In the genomic region with DNA sequence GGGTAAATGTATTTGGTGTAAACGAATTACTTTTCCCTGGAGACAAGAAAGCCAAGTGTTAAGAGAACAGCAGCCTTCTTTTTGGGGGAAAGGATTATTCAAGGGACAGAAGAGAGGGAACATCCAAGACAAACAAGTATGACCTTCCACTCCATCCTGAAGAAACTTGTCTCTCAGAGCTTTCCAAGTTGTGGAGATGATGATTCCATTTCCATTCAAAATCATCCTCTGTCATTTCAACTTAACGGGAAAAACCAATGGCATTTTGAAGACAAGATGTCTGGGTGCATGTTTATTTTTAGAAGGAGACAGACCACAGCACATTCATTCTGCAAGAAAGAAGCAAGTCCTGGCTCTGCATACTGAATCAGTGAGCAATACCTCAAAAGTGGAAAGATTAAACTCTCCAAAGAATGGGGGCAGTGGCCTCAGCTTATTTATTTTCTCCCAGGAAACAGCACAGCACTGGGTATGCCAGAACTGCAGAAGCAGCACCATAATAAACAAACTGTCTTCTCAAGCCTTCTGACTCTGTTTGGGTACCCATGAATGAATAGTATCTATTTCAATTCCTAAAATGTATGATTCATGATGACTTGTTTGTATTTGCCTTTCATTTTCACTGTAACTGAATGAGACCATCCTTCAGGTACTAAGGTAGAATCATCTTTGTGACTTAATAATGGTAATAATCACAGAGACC, we compare ENCODE assay signal across 14 cellular contexts.
DNase-seq lines count a peak whose midpoint lies in the region; ATAC-seq and TF ChIP-seq lines count a peak whose summit lies in the region.
"Had no signal": no experiment of that assay in that cellular context is flagged by ENCODE, and none has a peak within 500 bp of the region (broad histone marks: within the 10 kb centered on the region; RNA-seq: fewer than 3 reads in every experiment).

No MANE protein-coding gene starts in this region.

- H3K4me1 ChIP-seq in RWPE2 (ENCODE audit: insufficient read depth, poor library complexity, severe bottlenecking), result peaks cover 27% of the 10 kb centered on the region
- H3K4me1 ChIP-seq: right atrium auricular region had no signal

- H3K27ac ChIP-seq in RWPE2 (ENCODE audit: poor library complexity, severe bottlenecking), result peak overlapping the region; percentile 79
- H3K27ac ChIP-seq: right atrium auricular region had no signal

- H3K27ac Mint-ChIP-seq in activated naive CD4-positive, alpha-beta T cell treated with anti-CD3 and anti-CD28 coated beads, Interleukin-2, amount 10 ng/mL, durations not matched to agents 7 days and 5 days, result no peak overlapping the region
- H3K27ac Mint-ChIP-seq: activated naive CD8-positive, alpha-beta T cell had no signal

- H3K36me3 ChIP-seq in RWPE2 (ENCODE audit: low read depth), result no peaks in the 10 kb centered on the region
- H3K36me3 ChIP-seq: right atrium auricular region had no signal

- peak; percentile 28; the same call in 2 of the 3 replicates for ATAC-seq in RWPE2 (ENCODE audit: low read depth)

- H3K4me3 Mint-ChIP-seq in activated naive CD4-positive, alpha-beta T cell treated with anti-CD3 and anti-CD28 coated beads, Interleukin-2, amount 10 ng/mL, durations not matched to agents 7 days and 5 days, result no peak overlapping the region
- H3K4me3 Mint-ChIP-seq: activated naive CD8-positive, alpha-beta T cell had no signal

- no peaks in the 10 kb centered on the region for H3K4me1 Mint-ChIP-seq in activated naive CD4-positive, alpha-beta T cell treated with anti-CD3 and anti-CD28 coated beads, Interleukin-2, amount 10 ng/mL, durations not matched to agents 7 days and 5 days

- no peaks in the 10 kb centered on the region for H3K9me3 Mint-ChIP-seq in activated naive CD4-positive, alpha-beta T cell treated with anti-CD3 and anti-CD28 coated beads, Interleukin-2, amount 10 ng/mL, durations not matched to agents 7 days and 5 days

- no peak for TF ChIP-seq CTCF in RWPE2 (IDR thresholded peaks at IDR 0.05; ENCODE audit: poor library complexity, severe bottlenecking)
- no peak for TF ChIP-seq CTCF in fibroblast of mammary gland (conservative IDR thresholded peaks at IDR 0.05; ENCODE audit: control insufficient read depth, insufficient read depth, low read depth, low read length)
- no peak for TF ChIP-seq CTCF in retinal pigment epithelial cell (conservative IDR thresholded peaks at IDR 0.05; ENCODE audit: low read depth, low read length)

- no peaks in the 10 kb centered on the region for H3K27me3 Mint-ChIP-seq in activated naive CD4-positive, alpha-beta T cell treated with anti-CD3 and anti-CD28 coated beads, Interleukin-2, amount 10 ng/mL, durations not matched to agents 7 days and 5 days

- DNase-seq in Daoy (ENCODE audit: low read depth) (peak; percentile 4), RWPE2 (ENCODE audit: low spot score) (no peak), fibroblast of mammary gland (ENCODE audit: low read depth) (peak; percentile 63), retinal pigment epithelial cell (ENCODE audit: low read depth) (peak; percentile 68), 8988T (no peak), NCI-H1436 treated with DMSO at 0.1 percent for 48 hours (lab: John Stamatoyannopoulos, UW) (no peak), MV-4-11 (lab: John Stamatoyannopoulos, UW) (no peak)
- no peak for DNase-seq in activated naive CD4-positive, alpha-beta T cell treated with anti-CD3 and anti-CD28 coated beads, Interleukin-2, amount 10 ng/mL, durations not matched to agents 7 days and 5 days
- DNase-seq: Calu3; effector CD8-positive, alpha-beta T cell; MM.1S; NCI-H446 treated with DMSO at 0.1 percent for 48 hours had no signal

- CTCF ChIA-PET in activated naive CD4-positive, alpha-beta T cell treated with anti-CD3 and anti-CD28 coated beads, Interleukin-2, amount 10 ng/mL, durations not matched to agents 7 days and 5 days (lab: Charles Lee), result no interaction called here

- H3K9me3 ChIP-seq in RWPE2 (ENCODE audit: severe bottlenecking), result no peaks in the 10 kb centered on the region
- H3K9me3 ChIP-seq: right atrium auricular region had no signal

- no peaks in the 10 kb centered on the region for H3K27me3 ChIP-seq in RWPE2 (ENCODE audit: insufficient read depth, poor library complexity, severe bottlenecking)
- H3K27me3 ChIP-seq: right atrium auricular region had no signal

- H3K4me3 ChIP-seq in RWPE2 (ENCODE audit: severe bottlenecking), result no peak overlapping the region
- H3K4me3 ChIP-seq in fibroblast of mammary gland (ENCODE audit: control insufficient read depth, low read depth, low read length), result no peak overlapping the region
- no peak overlapping the region for H3K4me3 ChIP-seq in retinal pigment epithelial cell (ENCODE audit: low read length)
- H3K4me3 ChIP-seq: right atrium auricular region had no signal

- no peaks in the 10 kb centered on the region for H3K36me3 Mint-ChIP-seq in activated naive CD4-positive, alpha-beta T cell treated with anti-CD3 and anti-CD28 coated beads, Interleukin-2, amount 10 ng/mL, durations not matched to agents 7 days and 5 days
- H3K36me3 Mint-ChIP-seq: activated naive CD8-positive, alpha-beta T cell had no signal

Comparison
In these comparisons a context has a peak if more than half of its experiments do, and no peak if none do; other contexts are left out.
1. DNase-seq: peak in Daoy (single experiment), fibroblast of mammary gland (single experiment) and retinal pigment epithelial cell (single experiment); none in RWPE2 (single experiment), 8988T (single experiment), NCI-H1436 treated with DMSO at 0.1 percent for 48 hours (single experiment), activated naive CD4-positive, alpha-beta T cell treated with anti-CD3 and anti-CD28 coated beads, Interleukin-2, amount 10 ng/mL, durations not matched to agents 7 days and 5 days (single experiment) and MV-4-11 (single experiment).